12 cellular contexts compared by ENCODE assay signal in the genomic region with DNA sequence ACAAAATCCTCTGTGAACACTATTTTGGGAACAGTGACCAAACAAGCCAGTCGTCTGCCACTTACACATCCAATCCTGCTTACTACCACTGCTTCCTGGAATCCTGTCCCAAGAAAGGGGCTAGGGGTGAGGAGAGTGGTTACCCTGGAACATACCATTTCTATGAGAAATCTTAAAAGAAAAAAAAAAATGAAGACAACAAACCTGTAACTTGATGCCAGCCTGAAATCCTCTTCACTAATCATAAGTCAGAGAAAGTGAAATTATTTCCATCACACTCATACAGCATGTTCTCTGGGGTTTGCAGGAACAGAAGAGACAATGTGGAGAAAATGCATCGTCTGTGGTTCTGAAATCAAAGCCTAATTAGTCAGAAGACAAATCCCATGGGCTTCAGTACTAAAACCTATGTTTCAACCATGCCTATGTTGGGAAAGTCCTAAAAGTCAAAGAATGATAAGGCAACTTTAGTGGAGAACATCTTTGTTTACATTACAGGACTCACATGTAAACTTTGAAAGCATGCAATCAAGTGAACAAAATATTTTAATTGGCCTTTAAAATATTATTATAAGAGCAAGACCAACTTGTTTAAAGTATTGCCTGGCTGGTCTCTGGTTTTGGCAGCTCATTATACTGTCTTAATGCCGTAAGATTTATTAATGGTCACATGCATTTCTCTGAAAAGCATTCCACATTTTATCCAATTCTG.
A peak's percentile ranks its signal among the peaks of the same experiment; 100 is the strongest.
DNase-seq lines count a peak whose midpoint lies in the region; ATAC-seq, FAIRE-seq and TF ChIP-seq lines count a peak whose summit lies in the region.
"Had no signal": no experiment of that assay in that cellular context is flagged by ENCODE, and none has a peak within 500 bp of the region (broad histone marks: within the 10 kb centered on the region; RNA-seq: fewer than 3 reads in every experiment).

No MANE protein-coding gene starts in this region.

- in situ Hi-C loops in GM12878 (cut with MboI), result no loop called here

- H3K9ac ChIP-seq in GM12878 (ENCODE audit: control insufficient read depth, insufficient read depth, low read length) (no peak overlapping the region), kidney (ENCODE audit: low read length in 2 of 2) (no peak overlapping the region)
- H3K9ac ChIP-seq: BLaER1 treated with 17β-estradiol and CSF1 and Interleukin-3, amounts not matched to agents 10 nM and 100 nM had no signal

- H3K27me3 ChIP-seq in GM12878 (replicated peaks in 1 of 2; ENCODE audit: control insufficient read depth in 2 of 2, insufficient read depth in 2 of 2, low read length in 1 of 2) (no peaks in the 10 kb centered on the region), left lung (no peaks in the 10 kb centered on the region), upper lobe of left lung (no peaks in the 10 kb centered on the region)
- H3K27me3 ChIP-seq: BLaER1 treated with 17β-estradiol and CSF1 and Interleukin-3, amounts not matched to agents 10 nM and 100 nM had no signal

- no peak overlapping the region for H3K4me3 Mint-ChIP-seq in activated naive CD4-positive, alpha-beta T cell treated with anti-CD3 and anti-CD28 coated beads for 36 hours
- no peak overlapping the region for H3K4me3 Mint-ChIP-seq in activated naive CD4-positive, alpha-beta T cell treated with anti-CD3 and anti-CD28 coated beads, Interleukin-2, amount 10 ng/mL, durations not matched to agents 7 days and 5 days

- H3K79me2 ChIP-seq in GM12878 (ENCODE audit: control insufficient read depth, insufficient read depth, low read length), result no peaks in the 10 kb centered on the region

- TF ChIP-seq RAD21 in GM12878 (IDR thresholded peaks at IDR 0.05; ENCODE audit: insufficient read depth, low read depth, low read length), result no peak

- no peak overlapping the region for H3K27ac Mint-ChIP-seq in activated naive CD4-positive, alpha-beta T cell treated with anti-CD3 and anti-CD28 coated beads for 36 hours
- no peak overlapping the region for H3K27ac Mint-ChIP-seq in activated naive CD4-positive, alpha-beta T cell treated with anti-CD3 and anti-CD28 coated beads, Interleukin-2, amount 10 ng/mL, durations not matched to agents 7 days and 5 days

- WGBS in GM12878 (ENCODE audit: insufficient coverage, insufficient replicate concordance, low lambda C conversion rate, missing lambda C conversion rate), result 10% methylated on average over 3 of the region's 3 CpGs
- 58 to 68% methylated on average over 3 of the region's 3 CpGs for WGBS in upper lobe of left lung, 2 donors

- SMC1A ChIA-PET in GM12878 (lab: Charles Lee; ENCODE audit: uncharacterized antibody, unreplicated experiment), result no interaction called here

- H3K27ac ChIP-seq in GM12878 (ENCODE audit: control insufficient read depth, insufficient read depth) (no peak overlapping the region), left lung (peak overlapping the region; percentile 2 to 57), upper lobe of left lung (peak overlapping the region; percentile 4 to 52 (median 32)), kidney (ENCODE audit: low read depth in 2 of 2, low read length in 2 of 2) (no peak overlapping the region)
- H3K27ac ChIP-seq: BLaER1 treated with 17β-estradiol and CSF1 and Interleukin-3, amounts not matched to agents 10 nM and 100 nM had no signal

- TF ChIP-seq POLR2A in GM12878 (IDR thresholded peaks at IDR 0.05; ENCODE audit: low read depth, low read length), result no peak
- no peak for TF ChIP-seq POLR2A in upper lobe of left lung (IDR thresholded peaks at IDR 0.05)
- TF ChIP-seq POLR2A in GM12891 (IDR thresholded peaks at IDR 0.05; ENCODE audit: low read depth, low read length), result no peak

- H3K9me3 Mint-ChIP-seq in activated naive CD4-positive, alpha-beta T cell treated with anti-CD3 and anti-CD28 coated beads for 36 hours, result peaks cover 5% of the 10 kb centered on the region
- peaks cover 2% of the 10 kb centered on the region for H3K9me3 Mint-ChIP-seq in activated naive CD4-positive, alpha-beta T cell treated with anti-CD3 and anti-CD28 coated beads, Interleukin-2, amount 10 ng/mL, durations not matched to agents 7 days and 5 days

- peaks cover 7% of the 10 kb centered on the region for H3K36me3 Mint-ChIP-seq in activated naive CD4-positive, alpha-beta T cell treated with anti-CD3 and anti-CD28 coated beads for 36 hours (ENCODE audit: low read depth)
- H3K36me3 Mint-ChIP-seq in activated naive CD4-positive, alpha-beta T cell treated with anti-CD3 and anti-CD28 coated beads, Interleukin-2, amount 10 ng/mL, durations not matched to agents 7 days and 5 days, result peaks cover 3% of the 10 kb centered on the region

- no peak overlapping the region for H3K4me2 ChIP-seq in GM12878 (ENCODE audit: control insufficient read depth, insufficient read depth)
- H3K4me2 ChIP-seq: BLaER1 treated with 17β-estradiol and CSF1 and Interleukin-3, amounts not matched to agents 10 nM and 100 nM had no signal

- BruUV-seq in GM12878 (replicated peaks; lab: Mats Ljungman, UMichigan), result no TSS peak

- POLR2A ChIA-PET in GM12878 (lab: Charles Lee), result interaction anchor here (0.6 kb wide), 1 partner anchor 1272 kb away, joined by 6 read pairs; no protein-coding TSS in a partner anchor

- no peak overlapping the region for H3K4me3 ChIP-seq in GM12878
- H3K4me3 ChIP-seq in left lung, result no peak overlapping the region
- H3K4me3 ChIP-seq in upper lobe of left lung, result no peak overlapping the region
- H3K4me3 ChIP-seq in kidney (ENCODE audit: low read length in 2 of 2), result peak overlapping the region in 1 of 2 donors; percentile 11
- H3K4me3 ChIP-seq: BLaER1 treated with 17β-estradiol and CSF1 and Interleukin-3, amounts not matched to agents 10 nM and 100 nM had no signal

- ATAC-seq in GM12878 (peak; percentile 37), left lung (peak; percentile 38), upper lobe of left lung (ENCODE audit: low FRiP score in 2 of 2) (peak in 1 of 2 donors; percentile 43)

- H3K4me1 Mint-ChIP-seq in activated naive CD4-positive, alpha-beta T cell treated with anti-CD3 and anti-CD28 coated beads for 36 hours (ENCODE audit: low read depth), result peaks cover 52% of the 10 kb centered on the region
- H3K4me1 Mint-ChIP-seq in activated naive CD4-positive, alpha-beta T cell treated with anti-CD3 and anti-CD28 coated beads, Interleukin-2, amount 10 ng/mL, durations not matched to agents 7 days and 5 days, result peaks cover 3% of the 10 kb centered on the region

- no peaks in the 10 kb centered on the region for H4K20me1 ChIP-seq in GM12878 (ENCODE audit: control insufficient read depth, insufficient read depth)
- H4K20me1 ChIP-seq: BLaER1 treated with 17β-estradiol and CSF1 and Interleukin-3, amounts not matched to agents 10 nM and 100 nM had no signal

- peak; percentile 23 for DNase-seq in activated naive CD4-positive, alpha-beta T cell treated with anti-CD3 and anti-CD28 coated beads for 36 hours
- DNase-seq in activated naive CD4-positive, alpha-beta T cell treated with anti-CD3 and anti-CD28 coated beads, Interleukin-2, amount 10 ng/mL, durations not matched to agents 7 days and 5 days, result no peak
- DNase-seq in GM12878 (ENCODE audit: low read depth, low spot score), result no peak
- DNase-seq in left lung, result no peak
- DNase-seq in upper lobe of left lung, result no peak
- no peak for DNase-seq in GM12891 (ENCODE audit: insufficient read length, low spot score)
- DNase-seq in kidney, result no peak
- DNase-seq in posterior vena cava (ENCODE audit: low spot score), result no peak
- DNase-seq: anterior cingulate cortex; NCI-H2081; stimulated activated CD4-positive, alpha-beta T cell treated with anti-CD3 and anti-CD28 coated beads, Interleukin-12 subunit alpha, Interleukin-12 subunit beta, amount 100 ng/mL, for 4 hours had no signal

- no peaks in the 10 kb centered on the region for H3K27me3 Mint-ChIP-seq in activated naive CD4-positive, alpha-beta T cell treated with anti-CD3 and anti-CD28 coated beads for 36 hours (ENCODE audit: low read depth)
- no peaks in the 10 kb centered on the region for H3K27me3 Mint-ChIP-seq in activated naive CD4-positive, alpha-beta T cell treated with anti-CD3 and anti-CD28 coated beads, Interleukin-2, amount 10 ng/mL, durations not matched to agents 7 days and 5 days

- CTCF ChIA-PET in activated naive CD4-positive, alpha-beta T cell treated with anti-CD3 and anti-CD28 coated beads for 36 hours (lab: Charles Lee), result interaction anchor here (0.8 to 2.4 kb wide), 3 partner anchors 8 to 27 kb away, joined by 3 to 12 read pairs (median 4); no protein-coding TSS in a partner anchor
- CTCF ChIA-PET in activated naive CD4-positive, alpha-beta T cell treated with anti-CD3 and anti-CD28 coated beads, Interleukin-2, amount 10 ng/mL, durations not matched to agents 7 days and 5 days (lab: Charles Lee), result no interaction called here
- CTCF ChIA-PET in GM12878 (lab: Yijun Ruan, JAX), result interaction anchor here (1.0 kb wide), 1 partner anchor 12 kb away, joined by 4 read pairs; no protein-coding TSS in a partner anchor

- no peak overlapping the region for H2AFZ ChIP-seq in GM12878 (ENCODE audit: control insufficient read depth, low read depth, low read length)

- H3K9me3 ChIP-seq in GM12878 (replicated peaks; ENCODE audit: control insufficient read depth, insufficient read depth, low read length), result no peaks in the 10 kb centered on the region
- H3K9me3 ChIP-seq in left lung, result peaks cover 0 to 1% of the 10 kb centered on the region in 2 donors
- no peaks in the 10 kb centered on the region for H3K9me3 ChIP-seq in upper lobe of left lung
- no peaks in the 10 kb centered on the region for H3K9me3 ChIP-seq in kidney (ENCODE audit: control insufficient read depth in 1 of 2, low read length in 2 of 2)

- TF ChIP-seq CTCF in GM12878 (IDR thresholded peaks at IDR 0.05 in 2 of 3, conservative IDR thresholded peaks at IDR 0.05 in 1 of 3; ENCODE audit: control insufficient read depth in 2 of 3, extremely low read depth in 1 of 3, insufficient read depth in 1 of 3, low read depth in 3 of 3, low read length in 3 of 3) (no peak), left lung (IDR thresholded peaks at IDR 0.05) (no peak), upper lobe of left lung (IDR thresholded peaks at IDR 0.05) (no peak), kidney (IDR thresholded peaks at IDR 0.05; ENCODE audit: borderline replicate concordance, extremely low read depth, insufficient read depth) (no peak)

- RAD21 ChIA-PET in GM12878 (lab: Charles Lee; ENCODE audit: unreplicated experiment), result no interaction called here

- no peak for FAIRE-seq in GM12878 (lab: Jason Lieb, UNC)
- no peak for FAIRE-seq in GM12891 (lab: Jason Lieb, UNC)
- FAIRE-seq in kidney (lab: Jason Lieb, UNC), result no peak

- H3K4me1 ChIP-seq in GM12878 (ENCODE audit: control insufficient read depth, insufficient read depth, low read length), result no peaks in the 10 kb centered on the region
- peaks cover 0 to 4% of the 10 kb centered on the region in 2 donors for H3K4me1 ChIP-seq in left lung
- peaks cover 0 to 5% (median 0%) of the 10 kb centered on the region in 4 donors for H3K4me1 ChIP-seq in upper lobe of left lung
- peaks cover 4 to 8% of the 10 kb centered on the region in 2 donors for H3K4me1 ChIP-seq in kidney (ENCODE audit: control insufficient read depth in 1 of 2, insufficient read depth in 1 of 2, low read depth in 1 of 2, low read length in 2 of 2)

- H3K36me3 ChIP-seq in GM12878 (ENCODE audit: control insufficient read depth in 2 of 2, insufficient read depth in 2 of 2, low read length in 1 of 2) (no peaks in the 10 kb centered on the region), left lung (no peaks in the 10 kb centered on the region), upper lobe of left lung (no peaks in the 10 kb centered on the region), kidney (ENCODE audit: control insufficient read depth in 1 of 2, insufficient read depth in 2 of 2, low read length in 2 of 2) (no peaks in the 10 kb centered on the region)
- H3K36me3 ChIP-seq: BLaER1 treated with 17β-estradiol and CSF1 and Interleukin-3, amounts not matched to agents 10 nM and 100 nM had no signal

- intact Hi-C loops in activated naive CD4-positive, alpha-beta T cell treated with anti-CD3 and anti-CD28 coated beads for 36 hours (cut with micrococcal nuclease), result loop anchor here (1.0 to 5.0 kb wide), 2 partner anchors 65 to 460 kb away; no protein-coding TSS in a partner anchor
- intact Hi-C loops in GM12878 (cut with micrococcal nuclease; ENCODE audit: unreplicated experiment) (no loop called here), left lung (cut with DNase I) (no loop called here), kidney (cut with DNase I) (no loop called here), posterior vena cava (cut with DNase I) (no loop called here)

- TF ChIP-seq EP300 in GM12878 (IDR thresholded peaks at IDR 0.05; ENCODE audit: borderline replicate concordance in 1 of 2, control insufficient read depth in 1 of 2, low read depth in 2 of 2, low read length in 2 of 2), result no peak
- TF ChIP-seq EP300 in upper lobe of left lung (IDR thresholded peaks at IDR 0.05), result no peak

Comparison
In these comparisons a context has a peak if more than half of its experiments do, and no peak if none do; other contexts are left out.
1. H3K27ac ChIP-seq: peak in left lung (2 of 2) and upper lobe of left lung (4 of 4); none in GM12878 (single experiment) and kidney (0 of 2).